ENCODE assay signal across 14 cellular contexts in genomic region chr10:115065731-115066130, GRCh38. TPM values are rescaled to one million over a fixed set of nuclear protein-coding genes. Genes with fewer than 3 reads are reported as not detected.
A peak's percentile ranks its signal among the peaks of the same experiment; 100 is the strongest.
DNase-seq lines count a peak whose midpoint lies in the region; ATAC-seq, FAIRE-seq and TF ChIP-seq lines count a peak whose summit lies in the region.
"Had no signal": no experiment of that assay in that cellular context is flagged by ENCODE, and none has a peak within 500 bp of the region (broad histone marks: within the 10 kb centered on the region; RNA-seq: fewer than 3 reads in every experiment).

No MANE protein-coding gene starts in this region.

- H3K79me1 ChIP-seq in neuronal stem cell (ENCODE audit: low read depth, low read length) = no peaks in the 10 kb centered on the region

- H3K79me2 ChIP-seq in astrocyte (ENCODE audit: insufficient read depth, low read length) = no peaks in the 10 kb centered on the region

- no peak for TF ChIP-seq CTCF in astrocyte (IDR thresholded peaks at IDR 0.05; ENCODE audit: insufficient read depth, low read depth, low read length)

- peaks cover 14% of the 10 kb centered on the region for H3K4me1 Mint-ChIP-seq in astrocyte (ENCODE audit: low read depth, unreplicated experiment)
- H3K4me1 Mint-ChIP-seq: CD4-positive, CD25-positive, alpha-beta regulatory T cell had no signal

- H3K27ac ChIP-seq in astrocyte (ENCODE audit: low read depth, low read length) (no peak overlapping the region), neuronal stem cell (replicated peaks; ENCODE audit: low read length) (no peak overlapping the region)
- H3K27ac ChIP-seq: BLaER1 had no signal

- no peak for FAIRE-seq in astrocyte (lab: Jason Lieb, UNC)

- no peaks in the 10 kb centered on the region for H3K36me3 Mint-ChIP-seq in astrocyte (ENCODE audit: low read depth, unreplicated experiment)
- H3K36me3 Mint-ChIP-seq: CD4-positive, CD25-positive, alpha-beta regulatory T cell; IgD-negative memory B cell had no signal

- H3K23ac ChIP-seq in neuronal stem cell (ENCODE audit: low read depth, low read length, poor library complexity) = no peak overlapping the region

- H3K4me1 ChIP-seq in astrocyte (ENCODE audit: insufficient read depth, low read length) (no peaks in the 10 kb centered on the region), neuronal stem cell (ENCODE audit: control insufficient read depth in 2 of 2, insufficient read depth in 1 of 2, low read depth in 1 of 2, low read length in 2 of 2) (peaks cover 0 to 4% of the 10 kb centered on the region in 2 donors)

- H4K8ac ChIP-seq in neuronal stem cell (ENCODE audit: low read depth, low read length) = no peak overlapping the region

- H2AK5ac ChIP-seq in neuronal stem cell (ENCODE audit: low read depth, low read length) = no peak overlapping the region

- H2BK120ac ChIP-seq in neuronal stem cell (ENCODE audit: low read depth, low read length) = no peak overlapping the region

- H3K4me2 ChIP-seq in astrocyte (ENCODE audit: low read length) (no peak overlapping the region), neuronal stem cell (ENCODE audit: insufficient read depth, low read length, poor library complexity, severe bottlenecking) (no peak overlapping the region)
- H3K4me2 ChIP-seq: BLaER1 had no signal

- no peaks in the 10 kb centered on the region for H3K9me3 Mint-ChIP-seq in astrocyte (ENCODE audit: unreplicated experiment)

- H3K4ac ChIP-seq in neuronal stem cell (ENCODE audit: low read length) = no peak overlapping the region

- WGBS in neuronal stem cell (ENCODE audit: extremely low coverage in 2 of 2, insufficient read length in 2 of 2, insufficient replicate concordance in 1 of 2), 2 donors = no CpG with 5 or more reads among the region's 7 CpGs

- no peak overlapping the region for H2BK12ac ChIP-seq in neuronal stem cell (ENCODE audit: low read length)

- no peak overlapping the region for H3K18ac ChIP-seq in neuronal stem cell (ENCODE audit: low read length)

- no peak overlapping the region for H3K9ac ChIP-seq in astrocyte (ENCODE audit: low read length)
- no peak overlapping the region for H3K9ac ChIP-seq in neuronal stem cell (ENCODE audit: low read depth, low read length, poor library complexity)
- H3K9ac ChIP-seq: BLaER1 had no signal

- H3K14ac ChIP-seq in neuronal stem cell (ENCODE audit: low read length) = no peak overlapping the region

- DNase-seq in astrocyte (ENCODE audit: low read depth) (no peak), iPS-NIHi7 (ENCODE audit: extremely low spot score) (peak; percentile 16), neuronal stem cell (ENCODE audit: low spot score) (no peak), head of caudate nucleus (no peak)
- DNase-seq: AML-193; CD4-positive, CD25-positive, alpha-beta regulatory T cell; DMS53; H7; KG1 had no signal

- no peak overlapping the region for H2AFZ ChIP-seq in astrocyte (ENCODE audit: low read depth, low read length)
- H2AFZ ChIP-seq in neuronal stem cell (ENCODE audit: low read length) = peak overlapping the region; percentile 35

- H3K27me3 ChIP-seq in astrocyte (ENCODE audit: insufficient read depth, low read length) (no peaks in the 10 kb centered on the region), neuronal stem cell (ENCODE audit: control insufficient read depth in 3 of 3, insufficient read depth in 3 of 3, low read depth in 1 of 3, low read length in 3 of 3) (peaks cover 0 to 3% (median 0%) of the 10 kb centered on the region in 3 experiments)
- H3K27me3 ChIP-seq: BLaER1 had no signal

- H4K20me1 ChIP-seq in astrocyte (ENCODE audit: insufficient read depth, low read length) = no peaks in the 10 kb centered on the region
- H4K20me1 ChIP-seq: BLaER1 had no signal

- ATAC-seq in HG02623 (IDR thresholded peaks at IDR 0.05; ENCODE audit: unreplicated experiment) (no peak), GM21515 (IDR thresholded peaks at IDR 0.05; ENCODE audit: unreplicated experiment) (no peak), HG02798 (IDR thresholded peaks at IDR 0.05; ENCODE audit: poor library complexity, unreplicated experiment) (no peak)

- H3K36me3 ChIP-seq in astrocyte (ENCODE audit: insufficient read depth, low read length) (no peaks in the 10 kb centered on the region), neuronal stem cell (replicated peaks in 1 of 2; ENCODE audit: control insufficient read depth in 2 of 2, insufficient read depth in 2 of 2, low read length in 2 of 2) (no peaks in the 10 kb centered on the region)
- H3K36me3 ChIP-seq: BLaER1 had no signal

- H4K91ac ChIP-seq in neuronal stem cell (ENCODE audit: low read depth, low read length, poor library complexity) = no peak overlapping the region

- peaks cover 2% of the 10 kb centered on the region for H3K27me3 Mint-ChIP-seq in astrocyte (ENCODE audit: low read depth, unreplicated experiment)

- no peaks in the 10 kb centered on the region for H3K9me3 ChIP-seq in astrocyte (ENCODE audit: insufficient read depth, low read depth, low read length)
- H3K9me3 ChIP-seq in neuronal stem cell (replicated peaks in 1 of 2; ENCODE audit: control insufficient read depth in 2 of 2, insufficient read depth in 1 of 2, low read depth in 1 of 2, low read length in 2 of 2) = no peaks in the 10 kb centered on the region
- H3K9me3 ChIP-seq: BLaER1 had no signal

- H2BK5ac ChIP-seq in neuronal stem cell (ENCODE audit: low read length) = no peak overlapping the region

- peak overlapping the region; percentile 90 for H3K27ac Mint-ChIP-seq in astrocyte (ENCODE audit: unreplicated experiment)
- H3K27ac Mint-ChIP-seq: CD4-positive, CD25-positive, alpha-beta regulatory T cell had no signal

- intact Hi-C loops in head of caudate nucleus (cut with DNase I) = no loop called here

- H2BK15ac ChIP-seq in neuronal stem cell (ENCODE audit: low read length) = no peak overlapping the region

- no peak overlapping the region for H3K4me3 Mint-ChIP-seq in astrocyte (ENCODE audit: unreplicated experiment)
- H3K4me3 Mint-ChIP-seq: CD4-positive, CD25-positive, alpha-beta regulatory T cell; IgD-negative memory B cell had no signal

- H3K4me3 ChIP-seq in astrocyte (ENCODE audit: insufficient read depth, low read depth, low read length) (no peak overlapping the region), neuronal stem cell (ENCODE audit: low read length in 2 of 2) (no peak overlapping the region)
- H3K4me3 ChIP-seq: BLaER1 had no signal

RNA-seq across cellular contexts. Expression of gene ATRNL1, which starts 27.4 kb away (rescaled TPM):
- 15.8 and 17.5 TPM in 2 replicates for total RNA-seq in astrocyte
- 3.3 TPM for polyA plus RNA-seq in neuronal stem cell (2013, experiment 1 of 2)
- polyA plus RNA-seq in neuronal stem cell (2013, experiment 2 of 2) = 3.3 TPM
- total RNA-seq: CD4-positive, CD25-positive, alpha-beta regulatory T cell had no signal
- polyA plus RNA-seq: CD4-positive, CD25-positive, alpha-beta regulatory T cell had no signal
